In genomic region chr17:20443632-20444031, GRCh38 we compare ENCODE assay signal across 13 cellular contexts. TPM values are rescaled to one million over a fixed set of nuclear protein-coding genes. Genes with fewer than 3 reads are reported as not detected.
"Had no signal": no experiment of that assay in that cellular context is flagged by ENCODE, and none has a peak within 500 bp of the region (broad histone marks: within the 10 kb centered on the region; RNA-seq: fewer than 3 reads in every experiment).

No MANE protein-coding gene starts in this region.

RNA-seq across cellular contexts. Expression of gene LGALS9B, which starts 23.7 kb away (rescaled TPM):
- total RNA-seq: left cardiac atrium, liver, lower lobe of right lung, mammary epithelial cell, occipital lobe, osteocyte, posterior vena cava, psoas muscle, sigmoid colon, subcutaneous adipose tissue, suprapubic skin, upper lobe of right lung, uterus had no signal
- polyA plus RNA-seq: liver, mammary epithelial cell, psoas muscle had no signal
